ENCODE assay signal across 13 cellular contexts in genomic region chr3:189570916-189571315, GRCh38.
DNase-seq lines count a peak whose midpoint lies in the region; ATAC-seq and TF ChIP-seq lines count a peak whose summit lies in the region.
"Had no signal": no experiment of that assay in that cellular context is flagged by ENCODE, and none has a peak within 500 bp of the region (broad histone marks: within the 10 kb centered on the region; RNA-seq: fewer than 3 reads in every experiment).

No MANE protein-coding gene starts in this region.

- H3K27me3 Mint-ChIP-seq in activated CD4-positive, alpha-beta T cell treated with anti-CD3 and anti-CD28 coated beads, Interleukin-2, amount 10 ng/mL, durations not matched to agents 7 days and 5 days = no peaks in the 10 kb centered on the region

- H3K9me3 ChIP-seq in mammary epithelial cell (replicated peaks; ENCODE audit: insufficient read depth, low read length) (no peaks in the 10 kb centered on the region), MG63 (peaks cover 5% of the 10 kb centered on the region; the same call in 1 of the 2 replicates)
- H3K9me3 ChIP-seq: Peyer's patch had no signal

- peak overlapping the region; percentile 25 for H3K4me2 ChIP-seq in mammary epithelial cell (ENCODE audit: insufficient read depth, low read depth, low read length)

- no peak overlapping the region for H3K9ac ChIP-seq in mammary epithelial cell (ENCODE audit: insufficient read depth, low read length)

- TF ChIP-seq CTCF in mammary epithelial cell (conservative IDR thresholded peaks at IDR 0.05 in 1 of 2, IDR thresholded peaks at IDR 0.05 in 1 of 2; ENCODE audit: extremely low read depth in 1 of 2, insufficient read depth in 1 of 2, low read depth in 1 of 2, low read length in 2 of 2) = no peak

- no peak overlapping the region for H3K27ac ChIP-seq in mammary epithelial cell (ENCODE audit: insufficient read depth, low read depth, low read length)
- H3K27ac ChIP-seq: Peyer's patch, skin epidermis had no signal

- ATAC-seq in GM18858 (IDR thresholded peaks at IDR 0.05; ENCODE audit: unreplicated experiment) = peak; percentile 56
- ATAC-seq in GM21529 (IDR thresholded peaks at IDR 0.05; ENCODE audit: unreplicated experiment) = peak; percentile 43
- ATAC-seq in HG03354 (IDR thresholded peaks at IDR 0.05; ENCODE audit: poor library complexity, severe bottlenecking, unreplicated experiment) = peak; percentile 61
- ATAC-seq: WTC11 had no signal

- in situ Hi-C loops in mammary epithelial cell (cut with MboI; ENCODE audit: low sequenced_read_pairs in 2 of 2) = no loop called here

- H3K36me3 Mint-ChIP-seq in activated CD4-positive, alpha-beta T cell treated with anti-CD3 and anti-CD28 coated beads, Interleukin-2, amount 10 ng/mL, durations not matched to agents 7 days and 5 days (ENCODE audit: low read depth) = no peaks in the 10 kb centered on the region
- H3K36me3 Mint-ChIP-seq: mesothelial cell of epicardium, WTC11 had no signal

- no peak overlapping the region for H2AFZ ChIP-seq in mammary epithelial cell (ENCODE audit: low read depth, low read length)

- dilution Hi-C loops in mammary epithelial cell (cut with HindIII; ENCODE audit: low sequenced_read_pairs) = loop anchor here (5.0 kb wide), 1 partner anchor 74 kb away; no protein-coding TSS in a partner anchor

- no peaks in the 10 kb centered on the region for H3K79me2 ChIP-seq in mammary epithelial cell (ENCODE audit: insufficient read depth, low read length)

- no peaks in the 10 kb centered on the region for H3K27me3 ChIP-seq in mammary epithelial cell (ENCODE audit: insufficient read depth, low read length)
- H3K27me3 ChIP-seq in MG63 = no peaks in the 10 kb centered on the region
- H3K27me3 ChIP-seq: Peyer's patch had no signal

- no peak overlapping the region for H3K4me3 Mint-ChIP-seq in activated CD4-positive, alpha-beta T cell treated with anti-CD3 and anti-CD28 coated beads, Interleukin-2, amount 10 ng/mL, durations not matched to agents 7 days and 5 days
- H3K4me3 Mint-ChIP-seq: mesothelial cell of epicardium, WTC11 had no signal

- peaks cover 15% of the 10 kb centered on the region for H3K4me1 Mint-ChIP-seq in activated CD4-positive, alpha-beta T cell treated with anti-CD3 and anti-CD28 coated beads, Interleukin-2, amount 10 ng/mL, durations not matched to agents 7 days and 5 days
- H3K4me1 Mint-ChIP-seq: WTC11 had no signal

- H3K4me3 ChIP-seq in mammary epithelial cell (replicated peaks in 1 of 3; ENCODE audit: insufficient read depth in 1 of 3, low read depth in 2 of 3, low read length in 3 of 3) (no peak overlapping the region), MG63 (no peak overlapping the region)
- H3K4me3 ChIP-seq: Peyer's patch, skin epidermis had no signal

- POLR2A ChIA-PET in activated CD4-positive, alpha-beta T cell treated with anti-CD3 and anti-CD28 coated beads, Interleukin-2, amount 10 ng/mL, durations not matched to agents 7 days and 5 days (lab: Charles Lee) = no interaction called here

- no TSS peak for BruUV-seq in mammary epithelial cell (replicated peaks; lab: Mats Ljungman, UMichigan)

- no peak overlapping the region for H3K27ac Mint-ChIP-seq in activated CD4-positive, alpha-beta T cell treated with anti-CD3 and anti-CD28 coated beads, Interleukin-2, amount 10 ng/mL, durations not matched to agents 7 days and 5 days
- H3K27ac Mint-ChIP-seq: mesothelial cell of epicardium, WTC11 had no signal

- H3K36me3 ChIP-seq in mammary epithelial cell (ENCODE audit: insufficient read depth, low read length) = no peaks in the 10 kb centered on the region
- H3K36me3 ChIP-seq in MG63 = no peaks in the 10 kb centered on the region
- H3K36me3 ChIP-seq: Peyer's patch had no signal

- H4K20me1 ChIP-seq in mammary epithelial cell (ENCODE audit: insufficient read depth, low read length) = no peaks in the 10 kb centered on the region

- peaks cover 4% of the 10 kb centered on the region for H3K9me3 Mint-ChIP-seq in activated CD4-positive, alpha-beta T cell treated with anti-CD3 and anti-CD28 coated beads, Interleukin-2, amount 10 ng/mL, durations not matched to agents 7 days and 5 days
- H3K9me3 Mint-ChIP-seq: mesothelial cell of epicardium, WTC11 had no signal

- CTCF ChIA-PET in mammary epithelial cell (lab: Charles Lee; ENCODE audit: low non-redundant PET) = no interaction called here
- CTCF ChIA-PET in activated CD4-positive, alpha-beta T cell treated with anti-CD3 and anti-CD28 coated beads, Interleukin-2, amount 10 ng/mL, durations not matched to agents 7 days and 5 days (lab: Charles Lee) = no interaction called here

- peaks cover 15% of the 10 kb centered on the region for H3K4me1 ChIP-seq in mammary epithelial cell (ENCODE audit: insufficient read depth, low read length)
- H3K4me1 ChIP-seq: Peyer's patch had no signal

- DNase-seq in mammary epithelial cell (no peak), MG63 (no peak), NCI-H1694 treated with DMSO at 0.1 percent for 48 hours (lab: John Stamatoyannopoulos, UW) (no peak), SKM-1 treated with dmso at 0.1 percent for 144 hours (lab: John Stamatoyannopoulos, UW; ENCODE audit: unreplicated experiment) (no peak)
- DNase-seq in activated CD4-positive, alpha-beta T cell treated with anti-CD3 and anti-CD28 coated beads, Interleukin-2, amount 10 ng/mL, durations not matched to agents 7 days and 5 days = no peak
- DNase-seq: Peyer's patch; stimulated activated naive CD4-positive, alpha-beta T cell treated with Interleukin-2 at 50 U/mL for 16 hours had no signal

- intact Hi-C loops in mammary epithelial cell (cut with micrococcal nuclease) = no loop called here
